10 cellular contexts compared by ENCODE assay signal in genomic region chr1:77143529-77144121, GRCh38.
DNase-seq lines count a peak whose midpoint lies in the region; ATAC-seq and TF ChIP-seq lines count a peak whose summit lies in the region.
"Had no signal": no experiment of that assay in that cellular context is flagged by ENCODE, and none has a peak within 500 bp of the region (broad histone marks: within the 10 kb centered on the region; RNA-seq: fewer than 3 reads in every experiment).

No MANE protein-coding gene starts in this region.

- TF ChIP-seq CTCF in HEK293 (tag by site-specific recombination; IDR thresholded peaks at IDR 0.05): 0 out of 2 replicates have a peak, but pooled peaks have one; percentile 22
- peak; percentile 76 for TF ChIP-seq CTCF in RWPE2 (IDR thresholded peaks at IDR 0.05; ENCODE audit: poor library complexity, severe bottlenecking)
- TF ChIP-seq CTCF in hepatocyte (IDR thresholded peaks at IDR 0.05; ENCODE audit: poor library complexity): peak; percentile 69
- TF ChIP-seq CTCF in natural killer cell (IDR thresholded peaks at IDR 0.05): no peak
- no peak for TF ChIP-seq CTCF in GM13976 (IDR thresholded peaks at IDR 0.05; ENCODE audit: borderline replicate concordance, control extremely low read depth, extremely low read depth, insufficient read depth, missing control alignments)

- H3K79me2 ChIP-seq in hepatocyte: no peaks in the 10 kb centered on the region

- POLR2A ChIA-PET in HEK293 (lab: Yijun Ruan, JAX): no interaction called here

- no peaks in the 10 kb centered on the region for H4K20me1 ChIP-seq in hepatocyte (ENCODE audit: insufficient read depth, poor library complexity, severe bottlenecking)

- H3K27ac Mint-ChIP-seq in natural killer cell: no peak overlapping the region
- H3K27ac Mint-ChIP-seq: naive thymus-derived CD8-positive, alpha-beta T cell had no signal

- no peak overlapping the region for H3K27ac ChIP-seq in HEK293 (ENCODE audit: extremely low read depth, low read depth, low read length)
- H3K27ac ChIP-seq in RWPE2 (ENCODE audit: poor library complexity, severe bottlenecking): no peak overlapping the region
- H3K27ac ChIP-seq in hepatocyte: no peak overlapping the region

- peaks cover 0 to 5% of the 10 kb centered on the region in 2 donors for H3K4me1 Mint-ChIP-seq in natural killer cell

- H3K4me2 ChIP-seq in hepatocyte: no peak overlapping the region

- H3K4me1 ChIP-seq in HEK293 (ENCODE audit: control insufficient read depth, insufficient read depth, low read length) (no peaks in the 10 kb centered on the region), RWPE2 (ENCODE audit: insufficient read depth, poor library complexity, severe bottlenecking) (no peaks in the 10 kb centered on the region), hepatocyte (ENCODE audit: insufficient read depth) (no peaks in the 10 kb centered on the region)

- ATAC-seq in RWPE2 (ENCODE audit: low read depth): no peak
- ATAC-seq in HG03442 (IDR thresholded peaks at IDR 0.05; ENCODE audit: unreplicated experiment): no peak
- no peak for ATAC-seq in natural killer cell
- ATAC-seq: naive thymus-derived CD8-positive, alpha-beta T cell had no signal

- no peaks in the 10 kb centered on the region for H3K9me3 Mint-ChIP-seq in natural killer cell
- H3K9me3 Mint-ChIP-seq: naive thymus-derived CD8-positive, alpha-beta T cell had no signal

- H3K9me3 ChIP-seq in HEK293 (ENCODE audit: control insufficient read depth, insufficient read depth, low read depth, low read length) (no peaks in the 10 kb centered on the region), RWPE2 (ENCODE audit: severe bottlenecking) (no peaks in the 10 kb centered on the region), hepatocyte (ENCODE audit: low read depth) (no peaks in the 10 kb centered on the region)

- no peaks in the 10 kb centered on the region for H3K27me3 Mint-ChIP-seq in natural killer cell (ENCODE audit: low read depth in 2 of 2)
- H3K27me3 Mint-ChIP-seq: naive thymus-derived CD8-positive, alpha-beta T cell had no signal

- intact Hi-C loops in natural killer cell (cut with micrococcal nuclease): loop anchor here (5.0 kb wide), 1 partner anchor 241 kb away; no protein-coding TSS in a partner anchor

- H3K36me3 ChIP-seq in HEK293 (ENCODE audit: control insufficient read depth in 2 of 2, insufficient read depth in 1 of 2, low read length in 2 of 2) (no peaks in the 10 kb centered on the region), RWPE2 (ENCODE audit: low read depth) (0 out of 2 replicates have a peak, but pooled peaks cover 3% of the 10 kb centered on the region), hepatocyte (replicated peaks; ENCODE audit: insufficient read depth, low read depth) (no peaks in the 10 kb centered on the region)

- H3K4me3 Mint-ChIP-seq in natural killer cell: no peak overlapping the region
- H3K4me3 Mint-ChIP-seq: naive thymus-derived CD8-positive, alpha-beta T cell had no signal

- 68% methylated on average over 2 of the region's 2 CpGs for WGBS in hepatocyte (ENCODE audit: low lambda C conversion rate, missing lambda C conversion rate)

- H3K27me3 ChIP-seq in RWPE2 (ENCODE audit: insufficient read depth, poor library complexity, severe bottlenecking): no peaks in the 10 kb centered on the region
- H3K27me3 ChIP-seq in hepatocyte: no peaks in the 10 kb centered on the region

- no peak overlapping the region for H2AFZ ChIP-seq in hepatocyte

- CTCF ChIA-PET in HEK293 (lab: Yijun Ruan, JAX): interaction anchor here (0.5 to 1.1 kb wide), 6 partner anchors 9 to 987 kb away, joined by 3 to 4 read pairs (median 3); no protein-coding TSS in a partner anchor

- H3K4me3 ChIP-seq in HEK293 (ENCODE audit: low read depth, low read length): no peak overlapping the region
- H3K4me3 ChIP-seq in RWPE2 (ENCODE audit: severe bottlenecking): no peak overlapping the region
- no peak overlapping the region for H3K4me3 ChIP-seq in hepatocyte

- DNase-seq in AML-193 (lab: John Stamatoyannopoulos, UW): peak; percentile 19 to 46
- no peak for DNase-seq in RWPE2 (ENCODE audit: low spot score)
- peak; percentile 13 for DNase-seq in hepatocyte (ENCODE audit: low spot score)
- DNase-seq in natural killer cell: no peak
- no peak for DNase-seq in GM13976 (ENCODE audit: low spot score)
- DNase-seq in activated CD4-positive, alpha-beta T cell treated with anti-CD3 and anti-CD28 coated beads for 4 hours: no peak
- DNase-seq: effector memory CD4-positive, alpha-beta T cell had no signal

- no peaks in the 10 kb centered on the region for H3K9me2 ChIP-seq in hepatocyte (replicated peaks; ENCODE audit: insufficient read depth)

- no peaks in the 10 kb centered on the region for H3K36me3 Mint-ChIP-seq in natural killer cell

- in situ Hi-C loops in GM13976 (cut with MboI; ENCODE audit: low sequenced_read_pairs, unreplicated experiment): loop anchor here (10.0 to 25.0 kb wide), 2 partner anchors 391 to 981 kb away; no protein-coding TSS in a partner anchor

TF ChIP-seq in HEK293, 187 proteins besides CTCF, POLR2A, EP300 and RAD21:
- TF ChIP-seq ZSCAN4 (tag by site-specific recombination; IDR thresholded peaks at IDR 0.05): no peak
- no peak for TF ChIP-seq ZNF214 (tag by site-specific recombination; IDR thresholded peaks at IDR 0.05; ENCODE audit: borderline replicate concordance)
- TF ChIP-seq ZNF654 (tag by site-specific recombination; IDR thresholded peaks at IDR 0.05; ENCODE audit: low read depth): peak; percentile 39
- no peak for TF ChIP-seq ZNF311 (tag by site-specific recombination; IDR thresholded peaks at IDR 0.05; ENCODE audit: borderline replicate concordance)
- TF ChIP-seq ZXDB (tag by site-specific recombination; IDR thresholded peaks at IDR 0.05): no peak
- no peak for TF ChIP-seq KLF9 (tag by site-specific recombination; IDR thresholded peaks at IDR 0.05; ENCODE audit: low read depth)
- TF ChIP-seq ZBTB10 (tag by site-specific recombination; IDR thresholded peaks at IDR 0.05): no peak

Comparison
In these comparisons a context has a peak if more than half of its experiments do, and no peak if none do; other contexts are left out.
1. DNase-seq: peak in AML-193 (2 of 2) and hepatocyte (single experiment); none in RWPE2 (single experiment), natural killer cell (single experiment), GM13976 (single experiment) and activated CD4-positive, alpha-beta T cell treated with anti-CD3 and anti-CD28 coated beads for 4 hours (0 of 2).
2. CTCF ChIP-seq: peak in HEK293 (single experiment), RWPE2 (single experiment) and hepatocyte (single experiment); none in natural killer cell (single experiment) and GM13976 (single experiment).